14 cellular contexts compared by ENCODE assay signal in the genomic region with DNA sequence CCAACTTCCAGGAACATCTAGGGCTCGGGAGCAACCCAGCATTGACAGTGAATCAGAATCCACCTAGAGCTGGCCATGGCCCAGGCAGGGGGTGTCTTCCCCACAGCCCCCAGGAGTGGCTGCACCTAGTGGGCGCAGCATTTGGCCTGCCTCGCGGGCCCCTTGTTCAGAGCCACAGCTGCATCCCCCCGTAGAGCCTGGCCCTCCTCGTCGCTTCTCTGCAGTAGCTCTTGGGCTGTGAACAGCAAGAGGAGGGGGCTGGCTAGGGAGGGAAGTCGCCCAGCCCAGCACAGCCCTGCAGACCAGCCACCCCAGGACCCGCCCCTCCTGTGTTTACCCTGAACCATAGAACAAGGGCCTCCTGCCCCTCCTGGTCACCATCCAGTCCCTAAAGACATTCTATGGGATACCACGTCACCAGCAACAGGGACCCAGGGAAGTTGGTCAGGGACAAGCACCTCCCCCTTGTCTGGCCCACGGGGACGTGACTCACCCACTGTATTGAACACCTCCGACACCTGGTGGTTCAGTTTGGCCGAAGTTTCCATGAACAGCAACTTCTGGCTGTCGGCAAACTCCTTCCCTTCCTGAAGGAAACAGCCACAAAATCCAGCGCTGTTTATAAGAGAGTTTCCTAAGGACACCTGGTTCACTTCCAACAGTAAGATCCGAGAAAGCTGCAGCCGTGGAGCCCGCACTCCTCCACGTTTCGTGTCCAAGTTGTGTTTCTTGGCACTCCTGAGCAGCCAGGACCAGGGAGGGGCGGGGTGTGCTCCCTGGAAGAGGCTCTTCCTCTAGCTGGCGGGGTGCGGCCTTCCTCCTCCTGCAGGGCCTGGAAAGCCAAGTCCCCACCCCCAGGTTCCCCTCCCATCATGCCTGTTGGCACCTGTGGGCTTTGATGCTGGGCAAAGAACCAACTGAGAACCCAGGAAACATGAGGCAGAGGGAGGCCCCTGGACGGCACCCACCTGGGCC. TPM values are rescaled to one million over a fixed set of nuclear protein-coding genes. Genes with fewer than 3 reads are reported as not detected.
DNase-seq lines count a peak whose midpoint lies in the region; ATAC-seq, FAIRE-seq and TF ChIP-seq lines count a peak whose summit lies in the region.
"Had no signal": no experiment of that assay in that cellular context is flagged by ENCODE, and none has a peak within 500 bp of the region (broad histone marks: within the 10 kb centered on the region; RNA-seq: fewer than 3 reads in every experiment).

No MANE protein-coding gene starts in this region.

- no peaks in the 10 kb centered on the region for H3K79me2 ChIP-seq in HCT116 (ENCODE audit: insufficient read depth, low read length)

- CTCF ChIA-PET in HCT116 (lab: Charles Lee), result interaction anchor here (0.6 to 4.0 kb wide), 5 partner anchors 62 to 505 kb away, joined by 3 to 44 read pairs (median 4); no protein-coding TSS in a partner anchor

- H3K4me2 ChIP-seq in HCT116 (ENCODE audit: low read length), result peak overlapping the region; percentile 64

- no peak overlapping the region for H2AFZ ChIP-seq in HCT116 (ENCODE audit: low read depth, low read length, poor library complexity, severe bottlenecking)

- peaks cover 12 to 30% of the 10 kb centered on the region in 2 experiments for H3K4me1 ChIP-seq in HCT116 (ENCODE audit: control insufficient read depth in 1 of 2, insufficient read depth in 2 of 2, low read length in 2 of 2)
- peaks cover 3 to 11% of the 10 kb centered on the region in 2 donors for H3K4me1 ChIP-seq in kidney (ENCODE audit: control insufficient read depth in 1 of 2, insufficient read depth in 1 of 2, low read depth in 1 of 2, low read length in 2 of 2)

- TF ChIP-seq RAD21 in HCT116 (IDR thresholded peaks at IDR 0.05; ENCODE audit: low read depth), result 0 out of 2 replicates have a peak, but pooled peaks have one; percentile 18

- no peaks in the 10 kb centered on the region for H3K36me3 Mint-ChIP-seq in activated naive CD8-positive, alpha-beta T cell treated with anti-CD3 and anti-CD28 coated beads for 36 hours

- peak; percentile 76 for ATAC-seq in HCT116
- ATAC-seq in GM18873 (IDR thresholded peaks at IDR 0.05; ENCODE audit: low FRiP score, unreplicated experiment), result no peak
- no peak for ATAC-seq in HG03571 (IDR thresholded peaks at IDR 0.05; ENCODE audit: unreplicated experiment)
- ATAC-seq: left lobe of liver had no signal

- H3K9ac ChIP-seq in HCT116 (ENCODE audit: low read length) (peak overlapping the region; percentile 21), kidney (ENCODE audit: low read length in 2 of 2) (no peak overlapping the region)

- intact Hi-C loops in HCT116 (cut with micrococcal nuclease) (no loop called here), kidney (cut with DNase I) (loop anchor here (5.0 kb wide), 1 partner anchor 58 kb away; no protein-coding TSS in a partner anchor), lower leg skin (cut with DNase I; ENCODE audit: low total_unique reads) (loop anchor here (5.0 kb wide), 1 partner anchor 63 kb away; no protein-coding TSS in a partner anchor)

- no peaks in the 10 kb centered on the region for H4K20me1 ChIP-seq in HCT116 (ENCODE audit: insufficient read depth)

- H3K27me3 Mint-ChIP-seq in activated naive CD8-positive, alpha-beta T cell treated with anti-CD3 and anti-CD28 coated beads for 36 hours, result no peaks in the 10 kb centered on the region

- FAIRE-seq in bronchial epithelial cell (lab: Jason Lieb, UNC) (peak; percentile 84), kidney (lab: Jason Lieb, UNC) (no peak)

- BruUV-seq in HCT116 (replicated peaks; lab: Mats Ljungman, UMichigan), result no TSS peak

- 54 to 55% methylated on average over 24 to 25 of the region's 25 CpGs for WGBS in lower leg skin, 2 donors

- peaks cover 0 to 4% of the 10 kb centered on the region in 2 experiments; a peak in 1 of 4 replicates for H3K36me3 ChIP-seq in HCT116 (ENCODE audit: control insufficient read depth in 1 of 2, insufficient read depth in 2 of 2, low read length in 2 of 2)
- no peaks in the 10 kb centered on the region for H3K36me3 ChIP-seq in bronchial epithelial cell (ENCODE audit: control insufficient read depth, insufficient read depth, low read length)
- peaks cover 10 to 19% of the 10 kb centered on the region in 2 donors for H3K36me3 ChIP-seq in kidney (ENCODE audit: control insufficient read depth in 1 of 2, insufficient read depth in 2 of 2, low read length in 2 of 2)

- H3K27ac ChIP-seq in HCT116 (ENCODE audit: low read depth, low read length), result peak overlapping the region; percentile 64
- H3K27ac ChIP-seq in kidney (ENCODE audit: low read depth in 2 of 2, low read length in 2 of 2), result no peak overlapping the region

- H3K27me3 ChIP-seq in HCT116 (ENCODE audit: insufficient read depth, low read length), result no peaks in the 10 kb centered on the region
- no peaks in the 10 kb centered on the region for H3K27me3 ChIP-seq in bronchial epithelial cell (ENCODE audit: control insufficient read depth, insufficient read depth, low read length)

- H3K4me3 Mint-ChIP-seq in activated naive CD8-positive, alpha-beta T cell treated with anti-CD3 and anti-CD28 coated beads for 36 hours, result no peak overlapping the region
- H3K4me3 Mint-ChIP-seq: T-helper 2 cell treated with Interferon-gamma antibody and Interleukin-4, amounts not matched to agents 5 μg/mL and 100 μg/mL, for 36 hours had no signal

- H3K4me3 ChIP-seq in HCT116 (replicated peaks in 1 of 2; ENCODE audit: low read depth in 1 of 2, low read length in 2 of 2) (peak overlapping the region; percentile 7 to 24; a peak in 3 of 4 replicates), bronchial epithelial cell (ENCODE audit: low read depth, low read length) (peak overlapping the region; percentile 8), kidney (ENCODE audit: low read length in 2 of 2) (no peak overlapping the region), lower leg skin (ENCODE audit: low read depth, poor library complexity, severe bottlenecking) (no peak overlapping the region)

- no peaks in the 10 kb centered on the region for H3K9me2 ChIP-seq in HCT116 (ENCODE audit: insufficient read depth)

- peak in 2 of 3 experiments; percentile 11 to 35; a peak in 2 of 6 replicates for TF ChIP-seq CTCF in HCT116 (IDR thresholded peaks at IDR 0.05 in 2 of 3, conservative IDR thresholded peaks at IDR 0.05 in 1 of 3; ENCODE audit: borderline replicate concordance in 1 of 3, insufficient read depth in 1 of 3, low read depth in 2 of 3, low read length in 2 of 3)
- peak; percentile 53 for TF ChIP-seq CTCF in bronchial epithelial cell (IDR thresholded peaks at IDR 0.05; ENCODE audit: insufficient read depth, low read length, severe bottlenecking)
- no peak for TF ChIP-seq CTCF in kidney (IDR thresholded peaks at IDR 0.05; ENCODE audit: borderline replicate concordance, extremely low read depth, insufficient read depth)
- TF ChIP-seq CTCF in lower leg skin (IDR thresholded peaks at IDR 0.05), result no peak

- DNase-seq in HCT116 (ENCODE audit: low read depth, low spot score), result peak; percentile 54
- DNase-seq in bronchial epithelial cell (ENCODE audit: low read depth), result peak; percentile 82
- peak; percentile 84 for DNase-seq in kidney
- DNase-seq in renal cortical epithelial cell (ENCODE audit: low read depth), result peak; percentile 27
- no peak for DNase-seq in lower leg skin (ENCODE audit: low spot score in 2 of 2)
- DNase-seq in activated naive CD8-positive, alpha-beta T cell treated with anti-CD3 and anti-CD28 coated beads for 36 hours, result no peak
- DNase-seq: activated CD4-positive, alpha-beta T cell treated with anti-CD3 and anti-CD28 coated beads, Interleukin-2, amount 50 U/mL, for 1 hour; effector CD4-positive, alpha-beta T cell; NCI-H510A treated with DMSO at 0.1 percent for 48 hours; nucleus accumbens had no signal

- no peaks in the 10 kb centered on the region for H3K9me3 ChIP-seq in HCT116 (ENCODE audit: control insufficient read depth in 1 of 2, insufficient read depth in 1 of 2, low read depth in 1 of 2, low read length in 2 of 2)
- H3K9me3 ChIP-seq in kidney (ENCODE audit: control insufficient read depth in 1 of 2, low read length in 2 of 2), result no peaks in the 10 kb centered on the region

- RAD21 ChIA-PET in HCT116 (lab: Charles Lee; ENCODE audit: low non-redundant PET in 1 of 2, low total read pairs in 2 of 2, uncharacterized antibody in 2 of 2, unreplicated experiment in 2 of 2), result no interaction called here

- peaks cover 2% of the 10 kb centered on the region for H3K4me1 Mint-ChIP-seq in activated naive CD8-positive, alpha-beta T cell treated with anti-CD3 and anti-CD28 coated beads for 36 hours

- H3K9me3 Mint-ChIP-seq in activated naive CD8-positive, alpha-beta T cell treated with anti-CD3 and anti-CD28 coated beads for 36 hours, result no peaks in the 10 kb centered on the region
- H3K9me3 Mint-ChIP-seq: T-helper 2 cell treated with Interferon-gamma antibody and Interleukin-4, amounts not matched to agents 5 μg/mL and 100 μg/mL, for 36 hours had no signal

- POLR2A ChIA-PET in HCT116 (lab: Charles Lee), result interaction anchor here (2.4 kb wide), 1 partner anchor 16 kb away, joined by 7 read pairs; no protein-coding TSS in a partner anchor

- TF ChIP-seq POLR2A in HCT116 (IDR thresholded peaks at IDR 0.05; ENCODE audit: borderline replicate concordance, extremely low read depth, insufficient read depth, insufficient read length) (no peak), lower leg skin (IDR thresholded peaks at IDR 0.05) (no peak)

- no peak overlapping the region for H3K27ac Mint-ChIP-seq in activated naive CD8-positive, alpha-beta T cell treated with anti-CD3 and anti-CD28 coated beads for 36 hours
- H3K27ac Mint-ChIP-seq: T-helper 2 cell treated with Interferon-gamma antibody and Interleukin-4, amounts not matched to agents 5 μg/mL and 100 μg/mL, for 36 hours had no signal

RNA-seq across cellular contexts. Expression of a gene that starts 8.8 kb away (rescaled TPM):
- not detected for total RNA-seq in HCT116 (2021; ENCODE audit: unreplicated experiment)
- polyA plus RNA-seq in HCT116 (2012), result not detected in 2 replicates
- not detected in 2 replicates for total RNA-seq in bronchial epithelial cell
- not detected for total RNA-seq in kidney
- not detected for polyA plus RNA-seq in kidney (ENCODE audit: insufficient read depth, low read depth, low replicate concordance)
- total RNA-seq in renal cortical epithelial cell, result not detected in 2 replicates
- not detected for total RNA-seq in lower leg skin
- total RNA-seq in activated naive CD8-positive, alpha-beta T cell treated with anti-CD3 and anti-CD28 coated beads for 36 hours, result not detected
- total RNA-seq: left lobe of liver had no signal

RNA-seq across cellular contexts. Expression of a gene that starts 15.4 kb away (rescaled TPM):
- total RNA-seq in HCT116 (2021; ENCODE audit: unreplicated experiment) (41.8 TPM), bronchial epithelial cell (1.0 and 2.4 TPM in 2 replicates), kidney (59.1 TPM), renal cortical epithelial cell (9.9 and 11.9 TPM in 2 replicates), lower leg skin (1 to 10 TPM; 1.7 to 6.3 (median 2.8) TPM)
- polyA plus RNA-seq in HCT116 (2012), result 28.8 and 31.5 TPM in 2 replicates
- 151 TPM for polyA plus RNA-seq in kidney (ENCODE audit: insufficient read depth, low read depth, low replicate concordance)
- total RNA-seq in activated naive CD8-positive, alpha-beta T cell treated with anti-CD3 and anti-CD28 coated beads for 36 hours, result under 1 TPM; 0.31 to 0.40 TPM

RNA-seq across cellular contexts. Expression of a gene that starts 52.2 kb away (rescaled TPM):
- total RNA-seq in HCT116 (2021; ENCODE audit: unreplicated experiment) (76.9 TPM), bronchial epithelial cell (115 and 183 TPM in 2 replicates), kidney (204 TPM), renal cortical epithelial cell (72.6 and 156 TPM in 2 replicates), lower leg skin (10 to 100 TPM; 45.5 to 88.0 (median 67.5) TPM)
- polyA plus RNA-seq in HCT116 (2012), result 55.4 and 60.6 TPM in 2 replicates
- polyA plus RNA-seq in kidney (ENCODE audit: insufficient read depth, low read depth, low replicate concordance), result 39.1 TPM
- 100 to 1,000 TPM; 162 to 164 TPM for total RNA-seq in activated naive CD8-positive, alpha-beta T cell treated with anti-CD3 and anti-CD28 coated beads for 36 hours

Comparison
In these comparisons a context has a peak if more than half of its experiments do, and no peak if none do; other contexts are left out.
1. DNase-seq: peak in HCT116 (single experiment), bronchial epithelial cell (single experiment), kidney (single experiment) and renal cortical epithelial cell (single experiment); none in lower leg skin (0 of 2) and activated naive CD8-positive, alpha-beta T cell treated with anti-CD3 and anti-CD28 coated beads for 36 hours (single experiment).
2. H3K4me3 ChIP-seq: peak in HCT116 (2 of 2) and bronchial epithelial cell (single experiment); none in kidney (0 of 2) and lower leg skin (single experiment).
3. CTCF ChIP-seq: peak in HCT116 (2 of 3) and bronchial epithelial cell (single experiment); none in kidney (single experiment) and lower leg skin (0 of 3).